9 cellular contexts compared by ENCODE assay signal in genomic region chr10:35563266-35563891, GRCh38. TPM values are rescaled to one million over a fixed set of nuclear protein-coding genes. Genes with fewer than 3 reads are reported as not detected.
DNase-seq lines count a peak whose midpoint lies in the region; ATAC-seq and TF ChIP-seq lines count a peak whose summit lies in the region.
"Had no signal": no experiment of that assay in that cellular context is flagged by ENCODE, and none has a peak within 500 bp of the region (broad histone marks: within the 10 kb centered on the region; RNA-seq: fewer than 3 reads in every experiment).

No MANE protein-coding gene starts in this region.

- H3K27ac ChIP-seq in fibroblast of lung (ENCODE audit: insufficient read depth, low read length): no peak overlapping the region
- H3K27ac ChIP-seq in neural progenitor cell: no peak overlapping the region
- no peak overlapping the region for H3K27ac ChIP-seq in vagina

- no peaks in the 10 kb centered on the region for H3K36me3 Mint-ChIP-seq in activated CD8-positive, alpha-beta memory T cell treated with anti-CD3 and anti-CD28 coated beads, Interleukin-2, amount 10 ng/mL, durations not matched to agents 7 days and 5 days
- H3K36me3 Mint-ChIP-seq in neural progenitor cell: peaks cover 15% of the 10 kb centered on the region

- H3K27me3 ChIP-seq in fibroblast of lung (ENCODE audit: control insufficient read depth, insufficient read depth, low read length) (no peaks in the 10 kb centered on the region), neural progenitor cell (no peaks in the 10 kb centered on the region), vagina (no peaks in the 10 kb centered on the region)
- H3K27me3 ChIP-seq: BLaER1 had no signal

- peaks cover 5% of the 10 kb centered on the region for H3K4me1 ChIP-seq in fibroblast of lung (ENCODE audit: control insufficient read depth, extremely low read depth, insufficient read depth, low read length)
- no peaks in the 10 kb centered on the region for H3K4me1 ChIP-seq in neural progenitor cell
- no peaks in the 10 kb centered on the region for H3K4me1 ChIP-seq in vagina

- no peak overlapping the region for H3K4me2 ChIP-seq in fibroblast of lung (ENCODE audit: extremely low read depth, insufficient read depth, low read length)
- no peak overlapping the region for H3K4me2 ChIP-seq in neural progenitor cell

- H3K36me3 ChIP-seq in fibroblast of lung (ENCODE audit: control insufficient read depth, insufficient read depth, low read length): no peaks in the 10 kb centered on the region
- H3K36me3 ChIP-seq in neural progenitor cell: no peaks in the 10 kb centered on the region
- no peaks in the 10 kb centered on the region for H3K36me3 ChIP-seq in vagina

- no peak overlapping the region for H3K4me3 Mint-ChIP-seq in activated CD8-positive, alpha-beta memory T cell treated with anti-CD3 and anti-CD28 coated beads, Interleukin-2, amount 10 ng/mL, durations not matched to agents 7 days and 5 days
- H3K4me3 Mint-ChIP-seq in neural progenitor cell: no peak overlapping the region

- no peak overlapping the region for H3K9ac ChIP-seq in fibroblast of lung (ENCODE audit: insufficient read depth, low read length)
- H3K9ac ChIP-seq in neural progenitor cell: no peak overlapping the region
- H3K9ac ChIP-seq: BLaER1 had no signal

- H3K4me3 ChIP-seq in fibroblast of lung (replicated peaks in 1 of 4; ENCODE audit: control extremely low read depth in 1 of 4, insufficient read depth in 1 of 4, low read depth in 3 of 4, low read length in 4 of 4): no peak overlapping the region
- H3K4me3 ChIP-seq in neural progenitor cell: no peak overlapping the region
- H3K4me3 ChIP-seq in vagina: no peak overlapping the region
- H3K4me3 ChIP-seq: BLaER1 had no signal

- TF ChIP-seq POLR2A in vagina (IDR thresholded peaks at IDR 0.05): no peak

- peak; percentile 2 to 57 (median 41) for DNase-seq in NCI-H1417 (lab: John Stamatoyannopoulos, UW)
- DNase-seq in NCI-H1417 treated with DMSO at 0.1 percent for 48 hours (lab: John Stamatoyannopoulos, UW): no peak
- peak; percentile 70 for DNase-seq in NCI-H748 (lab: John Stamatoyannopoulos, UW; ENCODE audit: unreplicated experiment)
- peak; percentile 55 for DNase-seq in activated CD8-positive, alpha-beta memory T cell treated with anti-CD3 and anti-CD28 coated beads, Interleukin-2, amount 10 ng/mL, durations not matched to agents 7 days and 5 days
- peak; percentile 60 to 78 for DNase-seq in fibroblast of lung (ENCODE audit: low read depth in 2 of 2)
- DNase-seq in neural progenitor cell (ENCODE audit: low spot score): peak; percentile 76
- DNase-seq in vagina (ENCODE audit: extremely low spot score in 2 of 2): no peak

- CTCF ChIA-PET in activated CD8-positive, alpha-beta memory T cell treated with anti-CD3 and anti-CD28 coated beads, Interleukin-2, amount 10 ng/mL, durations not matched to agents 7 days and 5 days (lab: Charles Lee): interaction anchor here (0.6 to 1.9 kb wide), 21 partner anchors 9 to 569 kb away, joined by 3 to 9 read pairs (median 4); no protein-coding TSS in a partner anchor

- ATAC-seq in HG02981 (IDR thresholded peaks at IDR 0.05; ENCODE audit: unreplicated experiment): peak; percentile 50
- ATAC-seq in activated CD8-positive, alpha-beta memory T cell treated with anti-CD3 and anti-CD28 coated beads, Interleukin-2, amount 10 ng/mL, durations not matched to agents 7 days and 5 days: no peak

- intact Hi-C loops in vagina (cut with DNase I): loop anchor here (10.0 kb wide), 1 partner anchor 229 kb away; the partner anchor contains the start of gene CCNY

- no peaks in the 10 kb centered on the region for H3K79me2 ChIP-seq in fibroblast of lung (ENCODE audit: control insufficient read depth, insufficient read depth, low read length)
- no peaks in the 10 kb centered on the region for H3K79me2 ChIP-seq in neural progenitor cell (ENCODE audit: low read depth)

- peaks cover 11% of the 10 kb centered on the region for H3K4me1 Mint-ChIP-seq in activated CD8-positive, alpha-beta memory T cell treated with anti-CD3 and anti-CD28 coated beads, Interleukin-2, amount 10 ng/mL, durations not matched to agents 7 days and 5 days
- H3K4me1 Mint-ChIP-seq in neural progenitor cell: peaks cover 9% of the 10 kb centered on the region

- H4K20me1 ChIP-seq in fibroblast of lung (ENCODE audit: control insufficient read depth, extremely low read depth, insufficient read depth, low read length) (no peaks in the 10 kb centered on the region), neural progenitor cell (ENCODE audit: low read depth) (peaks cover 3% of the 10 kb centered on the region)
- H4K20me1 ChIP-seq: BLaER1 had no signal

- peak; percentile 100 for TF ChIP-seq CTCF in fibroblast of lung (conservative IDR thresholded peaks at IDR 0.05 in 1 of 2, IDR thresholded peaks at IDR 0.05 in 1 of 2; ENCODE audit: low read depth in 1 of 2, low read length in 2 of 2)
- peak; percentile 100 for TF ChIP-seq CTCF in neural progenitor cell (IDR thresholded peaks at IDR 0.05)
- peak; percentile 39 to 89 (median 58) for TF ChIP-seq CTCF in vagina (IDR thresholded peaks at IDR 0.05)

- H3K9me3 ChIP-seq in fibroblast of lung (ENCODE audit: control insufficient read depth, insufficient read depth, low read depth, low read length) (no peaks in the 10 kb centered on the region), neural progenitor cell (ENCODE audit: low read depth) (no peaks in the 10 kb centered on the region), vagina (no peaks in the 10 kb centered on the region)
- H3K9me3 ChIP-seq: BLaER1 had no signal

- no peak overlapping the region for H3K27ac Mint-ChIP-seq in activated CD8-positive, alpha-beta memory T cell treated with anti-CD3 and anti-CD28 coated beads, Interleukin-2, amount 10 ng/mL, durations not matched to agents 7 days and 5 days
- no peak overlapping the region for H3K27ac Mint-ChIP-seq in neural progenitor cell

- H2AFZ ChIP-seq in fibroblast of lung (ENCODE audit: low read length): no peak overlapping the region
- H2AFZ ChIP-seq in neural progenitor cell (replicated peaks): no peak overlapping the region

- no peaks in the 10 kb centered on the region for H3F3A ChIP-seq in neural progenitor cell (ENCODE audit: low read depth)

- no peaks in the 10 kb centered on the region for H3K9me3 Mint-ChIP-seq in activated CD8-positive, alpha-beta memory T cell treated with anti-CD3 and anti-CD28 coated beads, Interleukin-2, amount 10 ng/mL, durations not matched to agents 7 days and 5 days (ENCODE audit: low read depth)
- no peaks in the 10 kb centered on the region for H3K9me3 Mint-ChIP-seq in neural progenitor cell

- H3K27me3 Mint-ChIP-seq in activated CD8-positive, alpha-beta memory T cell treated with anti-CD3 and anti-CD28 coated beads, Interleukin-2, amount 10 ng/mL, durations not matched to agents 7 days and 5 days: no peaks in the 10 kb centered on the region
- H3K27me3 Mint-ChIP-seq in neural progenitor cell (ENCODE audit: insufficient read depth, low read depth): no peaks in the 10 kb centered on the region

RNA-seq across cellular contexts. Expression of gene GJD4, which starts 41.8 kb away (rescaled TPM):
- not detected for total RNA-seq in activated CD8-positive, alpha-beta memory T cell treated with anti-CD3 and anti-CD28 coated beads, Interleukin-2, amount 10 ng/mL, durations not matched to agents 7 days and 5 days
- total RNA-seq in fibroblast of lung (0.17 TPM in 1 of 2 replicates, not detected in the other), neural progenitor cell (ENCODE audit: low replicate concordance) (not detected in 2 replicates), vagina (not detected)
- polyA plus RNA-seq in fibroblast of lung: not detected in 2 replicates
- polyA plus RNA-seq in fibroblast of lung (2012): not detected in 2 replicates
- polyA minus RNA-seq in fibroblast of lung (ENCODE audit: low replicate concordance): not detected in 2 replicates

Comparison
In these comparisons a context has a peak if more than half of its experiments do, and no peak if none do; other contexts are left out.
1. DNase-seq: peak in NCI-H1417 (3 of 3), NCI-H748 (single experiment), activated CD8-positive, alpha-beta memory T cell treated with anti-CD3 and anti-CD28 coated beads, Interleukin-2, amount 10 ng/mL, durations not matched to agents 7 days and 5 days (single experiment), fibroblast of lung (2 of 2) and neural progenitor cell (single experiment); none in NCI-H1417 treated with DMSO at 0.1 percent for 48 hours (single experiment) and vagina (0 of 2).
2. Peak in every context shown above with its lines, with median percentiles within 50 percentile points of each other: CTCF ChIP-seq.